ENCODE assay signal across 12 cellular contexts in genomic region chr14:92382677-92383076, GRCh38. TPM values are rescaled to one million over a fixed set of nuclear protein-coding genes. Genes with fewer than 3 reads are reported as not detected.
DNase-seq lines count a peak whose midpoint lies in the region; ATAC-seq, FAIRE-seq and TF ChIP-seq lines count a peak whose summit lies in the region.
"Had no signal": no experiment of that assay in that cellular context is flagged by ENCODE, and none has a peak within 500 bp of the region (broad histone marks: within the 10 kb centered on the region; RNA-seq: fewer than 3 reads in every experiment).

No MANE protein-coding gene starts in this region.

- peaks cover 11 to 16% of the 10 kb centered on the region in 2 donors for H3K36me3 Mint-ChIP-seq in CD14-positive monocyte

- H2AFZ ChIP-seq in HepG2 (ENCODE audit: low read length): no peak overlapping the region

- TF ChIP-seq EP300 in HepG2 (IDR thresholded peaks at IDR 0.05; ENCODE audit: low read depth in 2 of 2, low read length in 2 of 2) (no peak), HepG2 (CRISPR knock-in tag; IDR thresholded peaks at IDR 0.05; ENCODE audit: borderline replicate concordance) (no peak)

- H3K9me3 ChIP-seq in adipocyte (ENCODE audit: control insufficient read depth, low read length): no peaks in the 10 kb centered on the region
- no peaks in the 10 kb centered on the region for H3K9me3 ChIP-seq in HepG2 (ENCODE audit: low read length)

- no peak for DNase-seq in CD14-positive monocyte (ENCODE audit: low spot score)
- no peak for DNase-seq in HFF-Myc (ENCODE audit: extremely low read depth, low read depth)
- DNase-seq in adipocyte (ENCODE audit: low read depth): peak; percentile 6
- no peak for DNase-seq in HepG2 (ENCODE audit: low spot score)
- DNase-seq in NK-92 treated with Interleukin-12 subunit alpha and Interleukin-12 subunit beta, amount 100 ng/mL, for 24 hours (lab: John Stamatoyannopoulos, UW): no peak
- DNase-seq in NCI-H510A (lab: John Stamatoyannopoulos, UW): no peak
- no peak for DNase-seq in NCI-H446 treated with DMSO at 0.1 percent for 48 hours (lab: John Stamatoyannopoulos, UW)
- DNase-seq: activated T-cell treated with anti-CD3 and anti-CD28 coated beads, Interleukin-2, amount 50 U/mL, for 48 hours; NCI-H1048 had no signal

- 3% methylated on average over 3 of the region's 4 CpGs for WGBS in HepG2 (ENCODE audit: low lambda C conversion rate)

- TF ChIP-seq CTCF in CD14-positive monocyte (IDR thresholded peaks at IDR 0.05) (peak; percentile 68), HFF-Myc (IDR thresholded peaks at IDR 0.05; ENCODE audit: low read depth, low read length, missing control alignments) (peak; percentile 49), HepG2 (CRISPR knock-in tag; IDR thresholded peaks at IDR 0.05) (peak; percentile 14; the same call in 1 of the 2 replicates)

- no TSS peak for BruUV-seq in HepG2 (replicated peaks; lab: Mats Ljungman, UMichigan)

- CTCF ChIA-PET in HepG2 (lab: Yijun Ruan, JAX; ENCODE audit: low intra/inter-chr PET ratio, low total read pairs): no interaction called here

- H3K9ac ChIP-seq in adipocyte (ENCODE audit: low read length) (no peak overlapping the region), HepG2 (ENCODE audit: insufficient read depth, low read depth, low read length) (no peak overlapping the region)

- TF ChIP-seq RAD21 in HepG2 (CRISPR knock-in tag; IDR thresholded peaks at IDR 0.05): no peak

- peaks cover 60% of the 10 kb centered on the region for H3K4me1 Mint-ChIP-seq in CD14-positive monocyte

- H3K79me2 ChIP-seq in HepG2 (ENCODE audit: insufficient read depth, low read length): no peaks in the 10 kb centered on the region

- peaks cover 21% of the 10 kb centered on the region for H3K27me3 ChIP-seq in adipocyte (replicated peaks; ENCODE audit: control insufficient read depth, insufficient read depth, low read length)
- H3K27me3 ChIP-seq in HepG2 (ENCODE audit: control insufficient read depth in 1 of 2, insufficient read depth in 2 of 2, low read length in 2 of 2): peaks cover 2 to 36% of the 10 kb centered on the region in 2 experiments; a peak in 4 of 5 replicates

- H3K27ac ChIP-seq in HepG2 (ENCODE audit: extremely low read length, insufficient read depth, low read length): no peak overlapping the region

- H3K4me1 ChIP-seq in adipocyte (ENCODE audit: control insufficient read depth, insufficient read depth, low read length) (peaks cover 18% of the 10 kb centered on the region), HepG2 (ENCODE audit: insufficient read depth, low read length) (peaks cover 20% of the 10 kb centered on the region)

- no peaks in the 10 kb centered on the region for H4K20me1 ChIP-seq in HepG2 (ENCODE audit: insufficient read depth, low read length)

- no peak for FAIRE-seq in HepG2 (lab: Jason Lieb, UNC)
- FAIRE-seq: endothelial cell of umbilical vein, GM12891 had no signal

- ATAC-seq in HepG2 (peak; percentile 56), GM18502 (IDR thresholded peaks at IDR 0.05; ENCODE audit: poor library complexity, unreplicated experiment) (no peak)

- H3K4me2 ChIP-seq in HepG2 (ENCODE audit: low read depth, low read length): no peak overlapping the region

- H3K36me3 ChIP-seq in adipocyte (ENCODE audit: control insufficient read depth, insufficient read depth, low read length, severe bottlenecking) (no peaks in the 10 kb centered on the region), HepG2 (replicated peaks in 1 of 2; ENCODE audit: control insufficient read depth in 1 of 2, insufficient read depth in 2 of 2, low read length in 2 of 2) (no peaks in the 10 kb centered on the region)

- in situ Hi-C loops in HepG2 (cut with HindIII; ENCODE audit: extremely low pct_ligation_motif_present, low pct_unique_long_range_greater_than_20kb): no loop called here

- intact Hi-C loops in CD14-positive monocyte (cut with micrococcal nuclease) (loop anchor here in 1 of 2 donors (10.0 kb wide), 1 partner anchor 72 kb away; no protein-coding TSS in a partner anchor), HepG2 (cut with micrococcal nuclease; ENCODE audit: unreplicated experiment) (no loop called here)

- H3K4me3 ChIP-seq in HFF-Myc (replicated peaks; ENCODE audit: low read depth, low read length) (no peak overlapping the region), adipocyte (ENCODE audit: low read length) (no peak overlapping the region), HepG2 (replicated peaks in 1 of 3; ENCODE audit: insufficient read depth in 1 of 3, low read depth in 2 of 3, low read length in 3 of 3) (no peak overlapping the region)

- peak overlapping the region; percentile 15 to 92 (median 41) for H3K27ac Mint-ChIP-seq in CD14-positive monocyte

- POLR2A ChIA-PET in HepG2 (lab: Yijun Ruan, JAX): no interaction called here

- no peak overlapping the region for H3K4me3 Mint-ChIP-seq in CD14-positive monocyte

- TF ChIP-seq POLR2A in HepG2 (IDR thresholded peaks at IDR 0.05; ENCODE audit: insufficient read depth in 1 of 2, low read depth in 2 of 2, low read length in 2 of 2): no peak

- H3K27me3 Mint-ChIP-seq in CD14-positive monocyte (ENCODE audit: low read depth in 3 of 3): peaks cover under 1 to 8% (median 3%) of the 10 kb centered on the region in 3 donors

- H3K9me3 Mint-ChIP-seq in CD14-positive monocyte: no peaks in the 10 kb centered on the region

TF ChIP-seq in HepG2, 621 proteins besides CTCF, POLR2A, EP300 and RAD21 (continues in another document):
- no peak for TF ChIP-seq PCBP1 (IDR thresholded peaks at IDR 0.05; ENCODE audit: borderline replicate concordance, low read depth, low read length)
- no peak for TF ChIP-seq RCOR2 (CRISPR knock-in tag; IDR thresholded peaks at IDR 0.05)
- TF ChIP-seq MBD4 (IDR thresholded peaks at IDR 0.05; ENCODE audit: borderline replicate concordance, low read length): no peak
- TF ChIP-seq E2F5 (CRISPR knock-in tag; conservative IDR thresholded peaks at IDR 0.05): no peak
- no peak for TF ChIP-seq BCLAF1 (IDR thresholded peaks at IDR 0.05)
- no peak for TF ChIP-seq ZNF7 (CRISPR knock-in tag; IDR thresholded peaks at IDR 0.05)
- TF ChIP-seq NBN (conservative IDR thresholded peaks at IDR 0.05): no peak
- no peak for TF ChIP-seq RFXAP (CRISPR knock-in tag; IDR thresholded peaks at IDR 0.05; ENCODE audit: borderline replicate concordance)

RNA-seq across cellular contexts. Expression of gene SLC24A4, which starts 59.7 kb away (rescaled TPM):
- polyA plus RNA-seq in CD14-positive monocyte: 10 to 100 TPM; 20.0 to 26.5 TPM
- total RNA-seq in HepG2 (2016; rRNA removed; fragmentation: Illumina TruSeq; extraction: Trizol): not detected in 2 replicates
- not detected in 2 replicates for total RNA-seq in HepG2 (2016; cell fraction: cytosol; rRNA removed; fragmentation: Illumina TruSeq; extraction: Trizol; ENCODE audit: low read depth)
- total RNA-seq in HepG2 (2016; cell fraction: insoluble cytoplasmic fraction; rRNA removed; fragmentation: Illumina TruSeq; extraction: Trizol): not detected in 2 replicates
- total RNA-seq in HepG2 (2016; cell fraction: membrane; rRNA removed; fragmentation: Illumina TruSeq; extraction: Trizol): not detected in 2 replicates
- not detected in 2 replicates for total RNA-seq in HepG2 (2016; cell fraction: nucleus; rRNA removed; fragmentation: Illumina TruSeq; extraction: Trizol)
- polyA plus RNA-seq in HepG2 (2011; rRNA removed): not detected in 2 replicates
- 0.01 TPM in 1 of 2 replicates, not detected in the other for polyA plus RNA-seq in HepG2 (2011; cell fraction: cytosol; rRNA removed)
- 0.03 and 0.05 TPM in 2 replicates for polyA plus RNA-seq in HepG2 (2011; cell fraction: nucleus; rRNA removed)
- polyA plus RNA-seq in HepG2 (2012): not detected in 2 replicates
- not detected in 2 replicates for polyA plus RNA-seq in HepG2 (2016; cell fraction: cytosol; fragmentation: Illumina TruSeq; extraction: Trizol; ENCODE audit: low read depth)
- not detected in 2 replicates for polyA plus RNA-seq in HepG2 (2016; cell fraction: insoluble cytoplasmic fraction; fragmentation: Illumina TruSeq; extraction: Trizol; ENCODE audit: low read depth)
- not detected in 2 replicates for polyA plus RNA-seq in HepG2 (2016; cell fraction: membrane; fragmentation: Illumina TruSeq; extraction: Trizol; ENCODE audit: low read depth)
- polyA plus RNA-seq in HepG2 (2016; cell fraction: nucleus; fragmentation: Illumina TruSeq; extraction: Trizol; ENCODE audit: insufficient read depth, low read depth): not detected in 2 replicates
- not detected in 2 replicates for polyA minus RNA-seq in HepG2 (2011; rRNA and poly(A)+ RNA removed; ENCODE audit: low replicate concordance)
- not detected in 2 replicates for polyA minus RNA-seq in HepG2 (2011; cell fraction: cytosol; rRNA and poly(A)+ RNA removed)
- not detected in 2 replicates for polyA minus RNA-seq in HepG2 (2011; cell fraction: nucleus; rRNA and poly(A)+ RNA removed)

Comparison
In these comparisons a context has a peak if more than half of its experiments do, and no peak if none do; other contexts are left out.
1. CTCF ChIP-seq: peak in every context shown above with its lines; median percentile 68 in CD14-positive monocyte; 49 in HFF-Myc; 14 in HepG2.
2. RNA of gene SLC24A4, which starts 59.7 kb away (polyA plus RNA-seq): 20.0 to 26.5 TPM in CD14-positive monocyte; 0.01 to 0.05 TPM in HepG2; every median in the first group is over 10 times any median in the second.